In genomic region chr19:14047866-14048265, GRCh38 we compare ENCODE assay signal across 11 cellular contexts. TPM values are rescaled to one million over a fixed set of nuclear protein-coding genes. Genes with fewer than 3 reads are reported as not detected.
"Had no signal": no experiment of that assay in that cellular context is flagged by ENCODE, and none has a peak within 500 bp of the region (broad histone marks: within the 10 kb centered on the region; RNA-seq: fewer than 3 reads in every experiment).

No MANE protein-coding gene starts in this region.

RNA-seq across cellular contexts. Expression of gene PALM3, which starts 14.0 kb away (rescaled TPM):
- total RNA-seq: Right ventricle myocardium superior, SJSA1, SK-MEL-5 had no signal

RNA-seq across cellular contexts. Expression of gene RLN3, which starts 19.9 kb away (rescaled TPM):
- total RNA-seq: OCI-LY7, PC-3, PC-9, Peyer's patch, Right ventricle myocardium inferior, Right ventricle myocardium superior, RPMI7951, SJCRH30, SJSA1, SK-MEL-5 had no signal
- polyA plus RNA-seq: SK-N-SH had no signal

RNA-seq across cellular contexts. Expression of gene C19orf67, which starts 37.7 kb away (rescaled TPM):
- total RNA-seq: PC-3, PC-9, Peyer's patch, Right ventricle myocardium inferior, Right ventricle myocardium superior, RPMI7951, SJCRH30, SJSA1, SK-MEL-5 had no signal
- polyA plus RNA-seq: SK-N-SH had no signal
